In the genomic region with DNA sequence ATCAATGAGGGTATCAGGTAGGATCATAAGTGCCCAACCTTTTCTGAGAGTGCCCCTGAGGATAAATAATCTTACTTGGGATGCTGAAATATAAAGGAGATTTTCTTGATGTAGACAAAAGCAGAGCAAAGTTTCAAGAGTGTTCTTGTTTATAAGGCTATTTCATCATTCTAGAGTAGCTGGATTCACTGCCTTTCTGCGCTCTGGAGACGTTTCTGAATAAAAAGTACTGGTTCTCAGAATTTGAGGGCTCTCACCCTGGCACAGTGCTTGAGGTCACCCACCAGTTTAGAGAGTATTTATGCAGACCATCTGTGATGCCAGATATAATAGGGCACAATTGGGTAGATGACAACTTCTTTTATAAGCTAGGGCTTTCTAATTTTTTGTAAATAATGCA, we compare ENCODE assay signal across 23 cellular contexts.
DNase-seq lines count a peak whose midpoint lies in the region; ATAC-seq, FAIRE-seq and TF ChIP-seq lines count a peak whose summit lies in the region.
"Had no signal": no experiment of that assay in that cellular context is flagged by ENCODE, and none has a peak within 500 bp of the region (broad histone marks: within the 10 kb centered on the region; RNA-seq: fewer than 3 reads in every experiment).

No MANE protein-coding gene starts in this region.

- no peak overlapping the region for H3K4me3 Mint-ChIP-seq in astrocyte (ENCODE audit: unreplicated experiment)
- H3K4me3 Mint-ChIP-seq: activated naive CD4-positive, alpha-beta T cell treated with anti-CD3 and anti-CD28 coated beads for 36 hours; CD4-positive, CD25-positive, alpha-beta regulatory T cell; GM23338; immature natural killer cell; naive thymus-derived CD4-positive, alpha-beta T cell had no signal

- H3K4me1 ChIP-seq in astrocyte (ENCODE audit: insufficient read depth, low read length) (peaks cover 45% of the 10 kb centered on the region), gastroesophageal sphincter (peaks cover 17 to 74% (median 39%) of the 10 kb centered on the region in 3 donors), stomach (peaks cover 7 to 44% (median 13%) of the 10 kb centered on the region in 4 donors)
- H3K4me1 ChIP-seq: parathyroid adenoma, spleen had no signal

- FAIRE-seq in astrocyte (lab: Jason Lieb, UNC) (no peak), GM19239 (lab: Jason Lieb, UNC) (no peak)
- FAIRE-seq: colon had no signal

- H3K9me3 Mint-ChIP-seq in astrocyte (ENCODE audit: unreplicated experiment) = no peaks in the 10 kb centered on the region

- H3K36me3 Mint-ChIP-seq in astrocyte (ENCODE audit: low read depth, unreplicated experiment) = no peaks in the 10 kb centered on the region
- H3K36me3 Mint-ChIP-seq: CD4-positive, CD25-positive, alpha-beta regulatory T cell had no signal

- peaks cover 38% of the 10 kb centered on the region for H3K4me1 Mint-ChIP-seq in astrocyte (ENCODE audit: low read depth, unreplicated experiment)
- H3K4me1 Mint-ChIP-seq: CD4-positive, CD25-positive, alpha-beta regulatory T cell; GM23338; immature natural killer cell; naive thymus-derived CD4-positive, alpha-beta T cell had no signal

- DNase-seq in ELR (ENCODE audit: low read depth) (peak; percentile 34), astrocyte (ENCODE audit: low read depth) (no peak), stomach (no peak), GM19239 (ENCODE audit: insufficient read length, low spot score) (no peak), DMS 273 treated with DMSO at 0.1 percent for 48 hours (lab: John Stamatoyannopoulos, UW) (no peak)
- DNase-seq: activated CD4-positive, alpha-beta T cell treated with anti-CD3 and anti-CD28 coated beads, Interleukin-2, amount 50 U/mL, for 4 hours; activated naive CD4-positive, alpha-beta T cell treated with anti-CD3 and anti-CD28 coated beads for 36 hours; activated T-cell treated with anti-CD3 and anti-CD28 coated beads, Interleukin-2, amount 50 U/mL, for 1 hour; immature natural killer cell; naive thymus-derived CD4-positive, alpha-beta T cell; NCI-H187 treated with DMSO at 0.1 percent for 48 hours; NCI-H345; spleen; testis had no signal

- H3K4me3 ChIP-seq in astrocyte (ENCODE audit: insufficient read depth, low read depth, low read length) (no peak overlapping the region), gastroesophageal sphincter (no peak overlapping the region), stomach (no peak overlapping the region)
- H3K4me3 ChIP-seq: GM23338, heart left ventricle, lung, spleen, testis had no signal

- TF ChIP-seq POLR2A in gastroesophageal sphincter (IDR thresholded peaks at IDR 0.05) = no peak
- TF ChIP-seq POLR2A in stomach (IDR thresholded peaks at IDR 0.05) = no peak

- H3K27ac Mint-ChIP-seq in astrocyte (ENCODE audit: unreplicated experiment) = no peak overlapping the region
- H3K27ac Mint-ChIP-seq: activated naive CD4-positive, alpha-beta T cell treated with anti-CD3 and anti-CD28 coated beads for 36 hours; CD4-positive, CD25-positive, alpha-beta regulatory T cell; GM23338; immature natural killer cell had no signal

- H3K4me2 ChIP-seq in astrocyte (ENCODE audit: low read length) = peak overlapping the region; percentile 65
- H3K4me2 ChIP-seq: GM23338 had no signal

- no peak overlapping the region for H2AFZ ChIP-seq in astrocyte (ENCODE audit: low read depth, low read length)
- H2AFZ ChIP-seq: GM23338, parathyroid adenoma had no signal

- no peaks in the 10 kb centered on the region for H3K27me3 Mint-ChIP-seq in astrocyte (ENCODE audit: low read depth, unreplicated experiment)

- peak overlapping the region; percentile 21 for H3K9ac ChIP-seq in astrocyte (ENCODE audit: low read length)
- H3K9ac ChIP-seq: parathyroid adenoma had no signal

- H3K9me3 ChIP-seq in astrocyte (ENCODE audit: insufficient read depth, low read depth, low read length) (no peaks in the 10 kb centered on the region), gastroesophageal sphincter (no peaks in the 10 kb centered on the region), stomach (peaks cover 0 to 3% (median 0%) of the 10 kb centered on the region in 4 donors)
- H3K9me3 ChIP-seq: testis had no signal

- TF ChIP-seq EP300 in gastroesophageal sphincter (IDR thresholded peaks at IDR 0.05) = no peak
- TF ChIP-seq EP300 in stomach (IDR thresholded peaks at IDR 0.05) = no peak

- TF ChIP-seq CTCF in astrocyte (IDR thresholded peaks at IDR 0.05; ENCODE audit: insufficient read depth, low read depth, low read length) (no peak), gastroesophageal sphincter (IDR thresholded peaks at IDR 0.05) (no peak), stomach (IDR thresholded peaks at IDR 0.05) (no peak)

- ATAC-seq in gastroesophageal sphincter = no peak
- no peak for ATAC-seq in HG03095 (IDR thresholded peaks at IDR 0.05; ENCODE audit: unreplicated experiment)
- no peak for ATAC-seq in HG02938 (IDR thresholded peaks at IDR 0.05; ENCODE audit: unreplicated experiment)
- ATAC-seq: GM23338; naive thymus-derived CD4-positive, alpha-beta T cell had no signal

- H3K27ac ChIP-seq in astrocyte (ENCODE audit: low read depth, low read length) (peak overlapping the region; percentile 57), gastroesophageal sphincter (peak overlapping the region; percentile 8 to 72 (median 62)), stomach (peak overlapping the region in 3 of 5 donors; percentile 4 to 44 (median 32))
- H3K27ac ChIP-seq: parathyroid adenoma, spleen, testis had no signal

- no peaks in the 10 kb centered on the region for H3K79me2 ChIP-seq in astrocyte (ENCODE audit: insufficient read depth, low read length)
- H3K79me2 ChIP-seq: parathyroid adenoma had no signal

- H3K36me3 ChIP-seq in astrocyte (ENCODE audit: insufficient read depth, low read length) (no peaks in the 10 kb centered on the region), gastroesophageal sphincter (no peaks in the 10 kb centered on the region), stomach (no peaks in the 10 kb centered on the region)
- H3K36me3 ChIP-seq: heart left ventricle, spleen had no signal

- WGBS in gastroesophageal sphincter (ENCODE audit: low coverage in 1 of 2), 2 donors = 24 to 33% methylated on average over 1 to 2 of the region's 2 CpGs
- WGBS in stomach, 5 donors = 26 to 74% (median 52%) methylated on average over 2 of the region's 2 CpGs

- intact Hi-C loops in stomach (cut with DNase I; ENCODE audit: low total_unique reads) = no loop called here

- no peaks in the 10 kb centered on the region for H4K20me1 ChIP-seq in astrocyte (ENCODE audit: insufficient read depth, low read length)

- no peaks in the 10 kb centered on the region for H3K27me3 ChIP-seq in astrocyte (ENCODE audit: insufficient read depth, low read length)
- H3K27me3 ChIP-seq in gastroesophageal sphincter = no peaks in the 10 kb centered on the region
- H3K27me3 ChIP-seq in stomach = no peaks in the 10 kb centered on the region
- H3K27me3 ChIP-seq: heart left ventricle, spleen, testis had no signal
